35 cellular contexts compared by ENCODE assay signal in genomic region chr3:32215185-32215584, GRCh38. TPM values are rescaled to one million over a fixed set of nuclear protein-coding genes. Genes with fewer than 3 reads are reported as not detected.
"Had no signal": no experiment of that assay in that cellular context is flagged by ENCODE, and none has a peak within 500 bp of the region (broad histone marks: within the 10 kb centered on the region; RNA-seq: fewer than 3 reads in every experiment).

No MANE protein-coding gene starts in this region.

- H3K4me3 ChIP-seq: adrenal gland, body of pancreas, esophagus squamous epithelium, gastroesophageal sphincter had no signal

- DNase-seq: activated B cell treated with CpG ODN at 0.5 μM for 24 hours; activated CD4-positive, alpha-beta T cell treated with anti-CD3 and anti-CD28 coated beads for 48 hours; activated CD4-positive, alpha-beta T cell treated with anti-CD3 and anti-CD28 coated beads, Interleukin-2, amount 50 U/mL, for 1 hour; activated CD4-positive, alpha-beta T cell treated with anti-CD3 and anti-CD28 coated beads, Interleukin-2, amount 50 U/mL, for 48 hours; activated CD8-positive, alpha-beta memory T cell treated with anti-CD3 and anti-CD28 coated beads for 24 hours; activated CD8-positive, alpha-beta T cell treated with anti-CD3 and anti-CD28 coated beads for 36 hours; activated effector memory CD4-positive, alpha-beta T cell treated with Interleukin-2 at 50 U/mL for 16 hours; activated gamma-delta T cell treated with Interleukin-2 at 50 U/mL for 16 hours; activated naive CD4-positive, alpha-beta T cell treated with anti-CD3 and anti-CD28 coated beads for 36 hours; activated naive CD8-positive, alpha-beta T cell treated with anti-CD3 and anti-CD28 coated beads for 36 hours; activated naive CD8-positive, alpha-beta T cell treated with anti-CD3 and anti-CD28 coated beads, Interleukin-2, amount 50 U/mL, for 24 hours; activated T-cell treated with anti-CD3 and anti-CD28 coated beads, Interleukin-2, amount 50 U/mL, for 4 hours; adrenal gland; amygdala; aorta; body of pancreas; caudate nucleus; cortex of kidney; dermis blood vessel endothelial cell; effector CD4-positive, alpha-beta T cell; effector memory CD8-positive, alpha-beta T cell; esophagus squamous epithelium; foreskin melanocyte; T-helper 1 cell; T-helper 17 cell; T1000; WERI-Rb-1 had no signal

- H3K36me3 ChIP-seq: adrenal gland, esophagus squamous epithelium, gastroesophageal sphincter, WERI-Rb-1 had no signal

- H3K4me1 ChIP-seq: adrenal gland, esophagus squamous epithelium, gastroesophageal sphincter had no signal

- FAIRE-seq: colon, endometrium, endothelial cell of umbilical vein had no signal

- H3K27me3 ChIP-seq: adrenal gland, body of pancreas had no signal

- H3K27ac ChIP-seq: adrenal gland, epithelial cell of prostate, esophagus squamous epithelium, gastroesophageal sphincter, WERI-Rb-1 had no signal

- H3K9me3 ChIP-seq: adrenal gland, body of pancreas had no signal

- ATAC-seq: activated CD4-positive, CD25-positive, alpha-beta regulatory T cell treated with anti-CD3 and anti-CD28 coated beads, Interleukin-2, amount 50 U/mL, for 24 hours; activated CD8-positive, alpha-beta T cell treated with anti-CD3 and anti-CD28 coated beads for 36 hours; activated naive CD8-positive, alpha-beta T cell treated with anti-CD3 and anti-CD28 coated beads, Interleukin-2, amount 50 U/mL, for 24 hours; activated T-cell treated with anti-CD3 and anti-CD28 coated beads, Interleukin-2, amount 50 U/mL, for 4 hours; activated T-helper 17 cell treated with anti-CD3 and anti-CD28 coated beads, Interleukin-2, amount 50 U/mL, for 72 hours; effector memory CD8-positive, alpha-beta T cell; gastroesophageal sphincter; T-helper 17 cell had no signal

RNA-seq across cellular contexts. Expression of gene CMTM8, which starts 23.3 kb away (rescaled TPM):
- total RNA-seq: fibroblast of villous mesenchyme had no signal
